In genomic region chr7:111654414-111654813, GRCh38 we compare ENCODE assay signal across 20 cellular contexts.
DNase-seq lines count a peak whose midpoint lies in the region; ATAC-seq and TF ChIP-seq lines count a peak whose summit lies in the region.
"Had no signal": no experiment of that assay in that cellular context is flagged by ENCODE, and none has a peak within 500 bp of the region (broad histone marks: within the 10 kb centered on the region; RNA-seq: fewer than 3 reads in every experiment).

No MANE protein-coding gene starts in this region.

- H3K27me3 ChIP-seq in esophagus muscularis mucosa, result no peaks in the 10 kb centered on the region
- H3K27me3 ChIP-seq in gastroesophageal sphincter, result no peaks in the 10 kb centered on the region
- H3K27me3 ChIP-seq: BE2C had no signal

- H3K9me3 ChIP-seq in esophagus muscularis mucosa (no peaks in the 10 kb centered on the region), gastroesophageal sphincter (no peaks in the 10 kb centered on the region)
- H3K9me3 ChIP-seq: BE2C had no signal

- ATAC-seq in Right ventricle myocardium inferior, result peak; percentile 42
- ATAC-seq in left ventricle myocardium superior, result no peak
- peak; percentile 69 for ATAC-seq in gastroesophageal sphincter
- ATAC-seq in GM21529 (IDR thresholded peaks at IDR 0.05; ENCODE audit: unreplicated experiment), result no peak
- ATAC-seq: GM12878, GM23338 had no signal

- H3K4me1 ChIP-seq in esophagus muscularis mucosa (no peaks in the 10 kb centered on the region), gastroesophageal sphincter (no peaks in the 10 kb centered on the region)

- no peak for DNase-seq in Right ventricle myocardium inferior (ENCODE audit: missing footprints)
- DNase-seq in left ventricle myocardium superior, result no peak
- peak; percentile 83 for DNase-seq in esophagus muscularis mucosa (ENCODE audit: extremely low spot score)
- DNase-seq in NCI-H748 treated with DMSO at 0.1 percent for 48 hours (lab: John Stamatoyannopoulos, UW), result no peak
- DNase-seq in type B pancreatic cell (ENCODE audit: extremely low spot score, unreplicated experiment), result no peak
- DNase-seq: 8988T; BE2C; C1 segment of cervical spinal cord; CD4-positive, CD25-positive, alpha-beta regulatory T cell; CD8-positive, alpha-beta memory T cell; COR-L47; DMS 273 treated with DMSO at 0.1 percent for 48 hours; DMS53; DND-41; EL; HCEC 1CT had no signal

- TF ChIP-seq POLR2A in esophagus muscularis mucosa (IDR thresholded peaks at IDR 0.05; ENCODE audit: low read depth) (no peak), gastroesophageal sphincter (IDR thresholded peaks at IDR 0.05) (no peak)

- TF ChIP-seq CTCF in esophagus muscularis mucosa (IDR thresholded peaks at IDR 0.05) (no peak), gastroesophageal sphincter (IDR thresholded peaks at IDR 0.05) (no peak), type B pancreatic cell (conservative IDR thresholded peaks at IDR 0.05) (no peak)

- H3K36me3 ChIP-seq in esophagus muscularis mucosa, result no peaks in the 10 kb centered on the region
- H3K36me3 ChIP-seq in gastroesophageal sphincter, result no peaks in the 10 kb centered on the region
- H3K36me3 ChIP-seq: BE2C had no signal

- H3K9me3 Mint-ChIP-seq in type B pancreatic cell, result peaks cover 5% of the 10 kb centered on the region

- no peak overlapping the region for H3K27ac Mint-ChIP-seq in type B pancreatic cell
- H3K27ac Mint-ChIP-seq: CD4-positive, CD25-positive, alpha-beta regulatory T cell; CD8-positive, alpha-beta memory T cell; GM23338 had no signal

- H3K4me3 ChIP-seq in esophagus muscularis mucosa, result no peak overlapping the region
- no peak overlapping the region for H3K4me3 ChIP-seq in gastroesophageal sphincter
- H3K4me3 ChIP-seq: GM12878, GM23338 had no signal

- no peak overlapping the region for H3K4me3 Mint-ChIP-seq in type B pancreatic cell
- H3K4me3 Mint-ChIP-seq: CD4-positive, CD25-positive, alpha-beta regulatory T cell; CD8-positive, alpha-beta memory T cell; GM23338 had no signal

- H3K36me3 Mint-ChIP-seq in type B pancreatic cell, result peaks cover 4% of the 10 kb centered on the region
- H3K36me3 Mint-ChIP-seq: CD4-positive, CD25-positive, alpha-beta regulatory T cell; CD8-positive, alpha-beta memory T cell had no signal

- no peaks in the 10 kb centered on the region for H3K4me1 Mint-ChIP-seq in type B pancreatic cell (ENCODE audit: unreplicated experiment)
- H3K4me1 Mint-ChIP-seq: CD4-positive, CD25-positive, alpha-beta regulatory T cell; CD8-positive, alpha-beta memory T cell; GM23338 had no signal

- no peak for TF ChIP-seq EP300 in esophagus muscularis mucosa (IDR thresholded peaks at IDR 0.05)
- TF ChIP-seq EP300 in gastroesophageal sphincter (IDR thresholded peaks at IDR 0.05), result no peak

- intact Hi-C loops in Right ventricle myocardium inferior (cut with DNase I) (no loop called here), left ventricle myocardium superior (cut with micrococcal nuclease) (no loop called here), esophagus muscularis mucosa (cut with DNase I) (no loop called here)

- H3K27me3 Mint-ChIP-seq in type B pancreatic cell, result no peaks in the 10 kb centered on the region
- H3K27me3 Mint-ChIP-seq: CD4-positive, CD25-positive, alpha-beta regulatory T cell had no signal

- no peak overlapping the region for H3K27ac ChIP-seq in esophagus muscularis mucosa (replicated peaks in 1 of 4)
- no peak overlapping the region for H3K27ac ChIP-seq in gastroesophageal sphincter

- 62% methylated on average over 4 of the region's 4 CpGs for WGBS in esophagus muscularis mucosa
- WGBS in gastroesophageal sphincter (ENCODE audit: low coverage in 1 of 2), 2 donors, result 33 to 35% methylated on average over 2 to 4 of the region's 4 CpGs

Comparison
In these comparisons a context has a peak if more than half of its experiments do, and no peak if none do; other contexts are left out.
1. ATAC-seq: peak in Right ventricle myocardium inferior (single experiment) and gastroesophageal sphincter (single experiment); none in left ventricle myocardium superior (single experiment) and GM21529 (single experiment).